In the genomic region with DNA sequence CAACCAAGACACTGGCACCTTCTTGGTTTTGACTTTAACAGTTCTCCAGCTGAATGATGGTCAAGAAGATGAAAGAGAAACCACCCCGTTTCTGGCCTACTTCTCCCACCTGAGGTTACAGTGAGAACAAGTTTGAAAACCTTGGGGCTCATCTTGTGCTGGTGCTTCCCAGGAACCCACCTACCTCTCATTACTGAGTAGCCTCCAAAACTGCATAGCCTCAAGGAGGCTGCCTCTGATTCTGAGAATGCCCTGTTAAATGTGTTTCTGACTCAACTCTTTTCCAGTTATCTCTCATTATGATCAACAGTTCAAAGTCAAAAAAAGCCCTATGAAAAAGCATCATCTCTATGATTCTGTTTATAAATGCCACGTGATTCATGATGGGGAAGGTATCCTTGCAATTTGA, we compare ENCODE assay signal across 1 cellular context.
TF ChIP-seq lines count a peak whose summit lies in the region.

No MANE protein-coding gene starts in this region.

TF ChIP-seq in HepG2, 621 proteins besides CTCF, POLR2A, EP300 and RAD21 (continued from another document):
- TF ChIP-seq, protein P1, sequence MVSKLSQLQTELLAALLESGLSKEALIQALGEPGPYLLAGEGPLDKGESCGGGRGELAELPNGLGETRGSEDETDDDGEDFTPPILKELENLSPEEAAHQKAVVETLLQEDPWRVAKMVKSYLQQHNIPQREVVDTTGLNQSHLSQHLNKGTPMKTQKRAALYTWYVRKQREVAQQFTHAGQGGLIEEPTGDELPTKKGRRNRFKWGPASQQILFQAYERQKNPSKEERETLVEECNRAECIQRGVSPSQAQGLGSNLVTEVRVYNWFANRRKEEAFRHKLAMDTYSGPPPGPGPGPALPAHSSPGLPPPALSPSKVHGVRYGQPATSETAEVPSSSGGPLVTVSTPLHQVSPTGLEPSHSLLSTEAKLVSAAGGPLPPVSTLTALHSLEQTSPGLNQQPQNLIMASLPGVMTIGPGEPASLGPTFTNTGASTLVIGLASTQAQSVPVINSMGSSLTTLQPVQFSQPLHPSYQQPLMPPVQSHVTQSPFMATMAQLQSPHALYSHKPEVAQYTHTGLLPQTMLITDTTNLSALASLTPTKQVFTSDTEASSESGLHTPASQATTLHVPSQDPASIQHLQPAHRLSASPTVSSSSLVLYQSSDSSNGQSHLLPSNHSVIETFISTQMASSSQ (IDR thresholded peaks at IDR 0.05; ENCODE audit: low read depth), result no peak
- TF ChIP-seq, protein P1 (CRISPR knock-in tag; IDR thresholded peaks at IDR 0.05; ENCODE audit: borderline replicate concordance), result no peak
